In genomic region chr1:55021965-55022546, GRCh38 we compare ENCODE assay signal across 9 cellular contexts. TPM values are rescaled to one million over a fixed set of nuclear protein-coding genes. Genes with fewer than 3 reads are reported as not detected.
DNase-seq lines count a peak whose midpoint lies in the region; ATAC-seq, FAIRE-seq and TF ChIP-seq lines count a peak whose summit lies in the region.
"Had no signal": no experiment of that assay in that cellular context is flagged by ENCODE, and none has a peak within 500 bp of the region (broad histone marks: within the 10 kb centered on the region; RNA-seq: fewer than 3 reads in every experiment).

No MANE protein-coding gene starts in this region.

- peaks cover 3% of the 10 kb centered on the region for H3K27me3 Mint-ChIP-seq in activated T-helper 2 cell treated with anti-CD3 and anti-CD28 coated beads, Interferon-gamma antibody, Interleukin-2, Interleukin-4, amounts not matched to agents 10 μg/mL and 5 μg/mL and 100 μg/mL, durations not matched to agents 14 hours and 24 hours and 36 hours (ENCODE audit: low read depth)

- H3K27ac Mint-ChIP-seq in activated T-helper 2 cell treated with anti-CD3 and anti-CD28 coated beads, Interferon-gamma antibody, Interleukin-2, Interleukin-4, amounts not matched to agents 10 μg/mL and 5 μg/mL and 100 μg/mL, durations not matched to agents 14 hours and 24 hours and 36 hours: no peak overlapping the region

- DNase-seq in COLO668 (lab: John Stamatoyannopoulos, UW; ENCODE audit: unreplicated experiment) (peak; percentile 99), RCC 7860 (ENCODE audit: low spot score) (peak; percentile 79), foreskin keratinocyte (peak; percentile 58 to 81), nucleus accumbens (lab: John Stamatoyannopoulos, UW) (peak in 48 of 56 donors; percentile 8 to 81 (median 38)), testis (peak; percentile 90)
- DNase-seq in activated T-helper 2 cell treated with anti-CD3 and anti-CD28 coated beads, Interferon-gamma antibody, Interleukin-2, Interleukin-4, amounts not matched to agents 10 μg/mL and 5 μg/mL and 100 μg/mL, durations not matched to agents 14 hours and 24 hours and 36 hours (ENCODE audit: low spot score): peak; percentile 45

- H3K36me3 Mint-ChIP-seq in activated T-helper 2 cell treated with anti-CD3 and anti-CD28 coated beads, Interferon-gamma antibody, Interleukin-2, Interleukin-4, amounts not matched to agents 10 μg/mL and 5 μg/mL and 100 μg/mL, durations not matched to agents 14 hours and 24 hours and 36 hours (ENCODE audit: low read depth): no peaks in the 10 kb centered on the region

- ATAC-seq in GM21526 (IDR thresholded peaks at IDR 0.05; ENCODE audit: low FRiP score, unreplicated experiment) (peak; percentile 77), foreskin keratinocyte (peak; percentile 100)

- H3K4me1 ChIP-seq in foreskin keratinocyte: no peaks in the 10 kb centered on the region
- no peaks in the 10 kb centered on the region for H3K4me1 ChIP-seq in testis

- no peaks in the 10 kb centered on the region for H3K9me3 ChIP-seq in testis

- intact Hi-C loops in activated T-helper 2 cell treated with anti-CD3 and anti-CD28 coated beads, Interferon-gamma antibody, Interleukin-2, Interleukin-4, amounts not matched to agents 10 μg/mL and 5 μg/mL and 100 μg/mL, durations not matched to agents 14 hours and 24 hours and 36 hours (cut with micrococcal nuclease): loop anchor here (1.0 to 2.0 kb wide), 2 partner anchors 71 to 77 kb away; no protein-coding TSS in a partner anchor
- intact Hi-C loops in testis (cut with DNase I; ENCODE audit: low total_unique reads): no loop called here

- H3K4me1 Mint-ChIP-seq in activated T-helper 2 cell treated with anti-CD3 and anti-CD28 coated beads, Interferon-gamma antibody, Interleukin-2, Interleukin-4, amounts not matched to agents 10 μg/mL and 5 μg/mL and 100 μg/mL, durations not matched to agents 14 hours and 24 hours and 36 hours (ENCODE audit: low read depth): peaks cover 2% of the 10 kb centered on the region

- no peak overlapping the region for H3K4me3 Mint-ChIP-seq in activated T-helper 2 cell treated with anti-CD3 and anti-CD28 coated beads, Interferon-gamma antibody, Interleukin-2, Interleukin-4, amounts not matched to agents 10 μg/mL and 5 μg/mL and 100 μg/mL, durations not matched to agents 14 hours and 24 hours and 36 hours (ENCODE audit: low read depth)

- 52 to 53% methylated on average over 9 to 15 of the region's 15 CpGs for WGBS in testis, 2 donors

- H3K27ac ChIP-seq in foreskin keratinocyte: no peak overlapping the region
- H3K27ac ChIP-seq in testis: no peak overlapping the region

- H3K4me3 ChIP-seq in testis: no peak overlapping the region

- no peaks in the 10 kb centered on the region for H3K36me3 ChIP-seq in testis (ENCODE audit: low read depth, missing control alignments)

- H3K9me3 Mint-ChIP-seq in activated T-helper 2 cell treated with anti-CD3 and anti-CD28 coated beads, Interferon-gamma antibody, Interleukin-2, Interleukin-4, amounts not matched to agents 10 μg/mL and 5 μg/mL and 100 μg/mL, durations not matched to agents 14 hours and 24 hours and 36 hours: no peaks in the 10 kb centered on the region

- H3K27me3 ChIP-seq in foreskin keratinocyte: peaks cover 4% of the 10 kb centered on the region
- no peaks in the 10 kb centered on the region for H3K27me3 ChIP-seq in testis

- peak; percentile 59 for FAIRE-seq in RCC 7860 (lab: Jason Lieb, UNC)

- TF ChIP-seq CTCF in LNCAP (IDR thresholded peaks at IDR 0.05) (peak; percentile 94), foreskin keratinocyte (conservative IDR thresholded peaks at IDR 0.05) (peak; percentile 100), testis (IDR thresholded peaks at IDR 0.05) (peak; percentile 49 to 71 (median 68))

- no peak for TF ChIP-seq POLR2A in testis (IDR thresholded peaks at IDR 0.05)

RNA-seq across cellular contexts. Expression of gene PCSK9, which starts 17.3 kb away (rescaled TPM):
- total RNA-seq in activated T-helper 2 cell treated with anti-CD3 and anti-CD28 coated beads, Interferon-gamma antibody, Interleukin-2, Interleukin-4, amounts not matched to agents 10 μg/mL and 5 μg/mL and 100 μg/mL, durations not matched to agents 14 hours and 24 hours and 36 hours: 0.05 and 0.07 TPM in 2 replicates
- total RNA-seq in foreskin keratinocyte: 159 and 184 TPM in 2 replicates
- 149 and 163 TPM in 2 replicates for polyA plus RNA-seq in foreskin keratinocyte
- 1 to 10 TPM; 1.1 to 1.9 TPM for total RNA-seq in testis
- polyA plus RNA-seq in testis (ENCODE audit: insufficient read depth, low read depth, low replicate concordance): 1.3 TPM
- total RNA-seq: activated CD8-positive, alpha-beta memory T cell treated with anti-CD3 and anti-CD28 coated beads for 36 hours had no signal

RNA-seq across cellular contexts. Expression of gene BSND, which starts 23.3 kb away (rescaled TPM):
- total RNA-seq in activated T-helper 2 cell treated with anti-CD3 and anti-CD28 coated beads, Interferon-gamma antibody, Interleukin-2, Interleukin-4, amounts not matched to agents 10 μg/mL and 5 μg/mL and 100 μg/mL, durations not matched to agents 14 hours and 24 hours and 36 hours: not detected in 2 replicates
- not detected in 2 replicates for total RNA-seq in foreskin keratinocyte
- not detected in 2 replicates for polyA plus RNA-seq in foreskin keratinocyte
- total RNA-seq in testis: under 1 TPM; 0.19 to 0.24 TPM
- polyA plus RNA-seq in testis (ENCODE audit: insufficient read depth, low read depth, low replicate concordance): 0.32 TPM
- total RNA-seq: activated CD8-positive, alpha-beta memory T cell treated with anti-CD3 and anti-CD28 coated beads for 36 hours had no signal

RNA-seq across cellular contexts. Expression of gene TMEM61, which starts 41.6 kb away (rescaled TPM):
- 0.16 TPM in 1 of 2 replicates, not detected in the other for total RNA-seq in activated T-helper 2 cell treated with anti-CD3 and anti-CD28 coated beads, Interferon-gamma antibody, Interleukin-2, Interleukin-4, amounts not matched to agents 10 μg/mL and 5 μg/mL and 100 μg/mL, durations not matched to agents 14 hours and 24 hours and 36 hours
- total RNA-seq in foreskin keratinocyte (1.4 and 1.5 TPM in 2 replicates), testis (1 to 10 TPM in 1 of 2 donors, under 1 TPM in 1; 0.31 to 1.1 TPM)
- polyA plus RNA-seq in foreskin keratinocyte (1.8 and 1.9 TPM in 2 replicates), testis (ENCODE audit: insufficient read depth, low read depth, low replicate concordance) (1.4 TPM)
- total RNA-seq: activated CD8-positive, alpha-beta memory T cell treated with anti-CD3 and anti-CD28 coated beads for 36 hours had no signal

Comparison
In these comparisons a context has a peak if more than half of its experiments do, and no peak if none do; other contexts are left out.
1. DNase-seq: peak in every context shown above with its lines; median percentile 99 in COLO668; 90 in testis; 79 in RCC 7860; 70 in foreskin keratinocyte; 45 in activated T-helper 2 cell treated with anti-CD3 and anti-CD28 coated beads, Interferon-gamma antibody, Interleukin-2, Interleukin-4, amounts not matched to agents 10 μg/mL and 5 μg/mL and 100 μg/mL, durations not matched to agents 14 hours and 24 hours and 36 hours; 38 in nucleus accumbens.
2. RNA of gene PCSK9, which starts 17.3 kb away (total RNA-seq): 159 to 184 TPM in foreskin keratinocyte; 1.1 to 1.9 TPM in testis and 0.05 to 0.07 TPM in activated T-helper 2 cell treated with anti-CD3 and anti-CD28 coated beads, Interferon-gamma antibody, Interleukin-2, Interleukin-4, amounts not matched to agents 10 μg/mL and 5 μg/mL and 100 μg/mL, durations not matched to agents 14 hours and 24 hours and 36 hours; every median in the first group is over 10 times any median in the second.
3. Peak in every context shown above with its lines, with median percentiles within 50 percentile points of each other: CTCF ChIP-seq.